8 cellular contexts compared by ENCODE assay signal in the genomic region with DNA sequence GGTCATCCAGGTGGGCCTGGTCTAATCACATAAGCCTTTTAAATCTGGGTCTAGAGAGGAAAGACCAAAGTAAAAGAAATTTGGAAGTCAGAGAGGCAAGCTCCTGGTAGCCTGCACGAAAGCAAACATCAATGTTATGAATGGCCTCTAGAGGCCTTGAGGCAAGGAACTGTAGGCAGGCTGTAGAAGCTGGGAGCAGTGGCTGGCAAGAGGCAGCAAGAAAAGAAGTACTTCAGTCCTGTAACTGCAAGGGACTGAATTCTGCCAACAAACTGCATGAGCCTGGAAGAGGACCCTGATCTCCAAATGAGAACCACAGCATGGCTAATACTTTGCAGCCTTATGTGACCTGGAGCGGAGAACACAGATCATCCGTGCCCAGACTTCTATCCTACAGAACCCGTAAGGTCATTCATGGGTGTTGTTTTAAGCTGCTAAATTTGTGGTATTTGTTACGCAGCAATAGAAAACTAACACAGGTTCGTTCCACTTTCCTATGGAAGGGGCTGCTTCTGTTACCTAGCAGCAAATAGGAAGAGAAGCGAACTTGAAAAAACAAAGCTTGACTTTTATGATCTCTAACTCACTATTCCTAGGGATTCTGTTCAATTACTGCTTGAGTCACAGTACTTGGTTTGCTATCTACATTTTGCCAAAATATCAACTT. TPM values are rescaled to one million over a fixed set of nuclear protein-coding genes. Genes with fewer than 3 reads are reported as not detected.
DNase-seq lines count a peak whose midpoint lies in the region; ATAC-seq and TF ChIP-seq lines count a peak whose summit lies in the region.

No MANE protein-coding gene starts in this region.

- peak overlapping the region; percentile 75 to 94 (median 86) for H3K4me3 ChIP-seq in BLaER1 treated with 17β-estradiol and CSF1 and Interleukin-3, amounts not matched to agents 10 nM and 100 nM
- H3K4me3 ChIP-seq in Karpas-422 (ENCODE audit: low read length): peak overlapping the region; percentile 73
- peak overlapping the region; percentile 63 to 99 (median 81) for H3K4me3 ChIP-seq in mammary epithelial cell (replicated peaks in 1 of 3; ENCODE audit: insufficient read depth in 1 of 3, low read depth in 2 of 3, low read length in 3 of 3)
- H3K4me3 ChIP-seq in muscle layer of duodenum (ENCODE audit: low read depth in 1 of 2, low read length in 2 of 2): peak overlapping the region; percentile 86 to 95

- dilution Hi-C loops in mammary epithelial cell (cut with HindIII; ENCODE audit: low sequenced_read_pairs): no loop called here

- no peaks in the 10 kb centered on the region for H3K27me3 ChIP-seq in BLaER1 treated with 17β-estradiol and CSF1 and Interleukin-3, amounts not matched to agents 10 nM and 100 nM
- H3K27me3 ChIP-seq in Karpas-422 (ENCODE audit: low read length) (no peaks in the 10 kb centered on the region), mammary epithelial cell (ENCODE audit: insufficient read depth, low read length) (no peaks in the 10 kb centered on the region), muscle layer of duodenum (ENCODE audit: low read depth, low read length) (no peaks in the 10 kb centered on the region)

- peaks cover 47 to 77% (median 55%) of the 10 kb centered on the region in 10 experiments for H3K4me1 ChIP-seq in BLaER1 treated with 17β-estradiol and CSF1 and Interleukin-3, amounts not matched to agents 10 nM and 100 nM
- H3K4me1 ChIP-seq in Karpas-422 (ENCODE audit: low read length) (peaks cover 43% of the 10 kb centered on the region), mammary epithelial cell (ENCODE audit: insufficient read depth, low read length) (peaks cover 12% of the 10 kb centered on the region), muscle layer of duodenum (ENCODE audit: control insufficient read depth in 1 of 2, insufficient read depth in 2 of 2, low read length in 2 of 2) (peaks cover 11 to 47% of the 10 kb centered on the region in 2 donors)

- CTCF ChIA-PET in mammary epithelial cell (lab: Charles Lee; ENCODE audit: low non-redundant PET): no interaction called here

- WGBS in mammary epithelial cell (ENCODE audit: low coverage, missing lambda C conversion rate): 67% methylated on average over 7 of the region's 7 CpGs

- no peaks in the 10 kb centered on the region for H3K9me3 ChIP-seq in BLaER1 treated with 17β-estradiol and CSF1 and Interleukin-3, amounts not matched to agents 10 nM and 100 nM (replicated peaks in 1 of 11)
- H3K9me3 ChIP-seq in Karpas-422 (ENCODE audit: low read length): no peaks in the 10 kb centered on the region
- no peaks in the 10 kb centered on the region for H3K9me3 ChIP-seq in mammary epithelial cell (replicated peaks; ENCODE audit: insufficient read depth, low read length)
- no peaks in the 10 kb centered on the region for H3K9me3 ChIP-seq in muscle layer of duodenum (ENCODE audit: control insufficient read depth in 1 of 2, low read length in 2 of 2)

- H3K9ac ChIP-seq in BLaER1 treated with 17β-estradiol and CSF1 and Interleukin-3, amounts not matched to agents 10 nM and 100 nM: peak overlapping the region; percentile 93 to 100 (median 99)
- H3K9ac ChIP-seq in Karpas-422 (ENCODE audit: low read length): peak overlapping the region; percentile 97
- peak overlapping the region; percentile 78 for H3K9ac ChIP-seq in mammary epithelial cell (ENCODE audit: insufficient read depth, low read length)

- no peak for ATAC-seq in HG03196 (IDR thresholded peaks at IDR 0.05; ENCODE audit: unreplicated experiment)
- no peak for ATAC-seq in GM21381 (IDR thresholded peaks at IDR 0.05; ENCODE audit: unreplicated experiment)

- DNase-seq in Karpas-422 (peak; percentile 60), mammary epithelial cell (no peak), ecto neural progenitor cell (ENCODE audit: low spot score) (no peak), DMS79 treated with DMSO at 0.1 percent for 48 hours (lab: John Stamatoyannopoulos, UW) (no peak)

- peaks cover 21 to 45% (median 40%) of the 10 kb centered on the region in 11 experiments; a peak in 21 of 22 replicates for H3K36me3 ChIP-seq in BLaER1 treated with 17β-estradiol and CSF1 and Interleukin-3, amounts not matched to agents 10 nM and 100 nM
- H3K36me3 ChIP-seq in Karpas-422 (ENCODE audit: insufficient read depth, low read length): peaks cover 23% of the 10 kb centered on the region; the same call in 1 of the 2 replicates
- peaks cover 6% of the 10 kb centered on the region for H3K36me3 ChIP-seq in mammary epithelial cell (ENCODE audit: insufficient read depth, low read length)
- peaks cover 0 to 3% of the 10 kb centered on the region in 2 donors for H3K36me3 ChIP-seq in muscle layer of duodenum (ENCODE audit: control insufficient read depth in 1 of 2, insufficient read depth in 2 of 2, low read length in 2 of 2)

- intact Hi-C loops in mammary epithelial cell (cut with micrococcal nuclease): loop anchor here (2.0 kb wide), 1 partner anchor 247 kb away; the partner anchor contains the start of gene KDM3A

- no peaks in the 10 kb centered on the region for H3K9me2 ChIP-seq in Karpas-422 (replicated peaks; ENCODE audit: insufficient read depth, low read length)

- in situ Hi-C loops in mammary epithelial cell (cut with MboI; ENCODE audit: low sequenced_read_pairs in 2 of 2): no loop called here

- H3K79me2 ChIP-seq in Karpas-422 (ENCODE audit: low read length) (peaks cover 78% of the 10 kb centered on the region), mammary epithelial cell (ENCODE audit: insufficient read depth, low read length) (peaks cover 64% of the 10 kb centered on the region)

- H4K20me1 ChIP-seq in BLaER1 treated with 17β-estradiol and CSF1 and Interleukin-3, amounts not matched to agents 10 nM and 100 nM: peaks cover 49 to 58% (median 56%) of the 10 kb centered on the region in 11 experiments; a peak in 21 of 22 replicates
- H4K20me1 ChIP-seq in Karpas-422 (ENCODE audit: insufficient read depth, low read depth, low read length) (peaks cover 42% of the 10 kb centered on the region), mammary epithelial cell (ENCODE audit: insufficient read depth, low read length) (peaks cover 3% of the 10 kb centered on the region)

- TF ChIP-seq CTCF in mammary epithelial cell (conservative IDR thresholded peaks at IDR 0.05 in 1 of 2, IDR thresholded peaks at IDR 0.05 in 1 of 2; ENCODE audit: extremely low read depth in 1 of 2, insufficient read depth in 1 of 2, low read depth in 1 of 2, low read length in 2 of 2): no peak

- BruUV-seq in mammary epithelial cell (replicated peaks; lab: Mats Ljungman, UMichigan): no TSS peak

- H2AFZ ChIP-seq in Karpas-422 (ENCODE audit: low read length): no peak overlapping the region
- no peak overlapping the region for H2AFZ ChIP-seq in mammary epithelial cell (ENCODE audit: low read depth, low read length)

- H3K4me2 ChIP-seq in BLaER1 treated with 17β-estradiol and CSF1 and Interleukin-3, amounts not matched to agents 10 nM and 100 nM: peak overlapping the region; percentile 74 to 99 (median 93)
- peak overlapping the region; percentile 97 for H3K4me2 ChIP-seq in Karpas-422 (ENCODE audit: low read depth, low read length, poor library complexity, severe bottlenecking)
- peak overlapping the region; percentile 76 for H3K4me2 ChIP-seq in mammary epithelial cell (ENCODE audit: insufficient read depth, low read depth, low read length)

- peak overlapping the region; percentile 6 to 100 (median 99); a peak in 21 of 22 replicates for H3K27ac ChIP-seq in BLaER1 treated with 17β-estradiol and CSF1 and Interleukin-3, amounts not matched to agents 10 nM and 100 nM
- H3K27ac ChIP-seq in Karpas-422 (ENCODE audit: low read length) (peak overlapping the region; percentile 92; the same call in 1 of the 2 replicates), mammary epithelial cell (ENCODE audit: insufficient read depth, low read depth, low read length) (peak overlapping the region; percentile 91), muscle layer of duodenum (ENCODE audit: low read length) (peak overlapping the region; percentile 96)

RNA-seq across cellular contexts. Expression of gene IMMT, which starts 1.2 kb away (rescaled TPM):
- total RNA-seq in Karpas-422 (2014; rRNA removed; shearing (Covaris generic); ENCODE audit: low replicate concordance): 75.6 and 115 TPM in 2 replicates
- 100 to 1,000 TPM in 1 of 2 donors, 10 to 100 TPM in 1; 78.9 to 102 TPM for total RNA-seq in mammary epithelial cell
- 53.3 TPM for polyA plus RNA-seq in mammary epithelial cell
- 85.4 TPM for polyA minus RNA-seq in mammary epithelial cell

RNA-seq across cellular contexts. Expression of gene MRPL35, which starts 5.2 kb away (rescaled TPM):
- 45.8 and 73.9 TPM in 2 replicates for total RNA-seq in Karpas-422 (2014; rRNA removed; shearing (Covaris generic); ENCODE audit: low replicate concordance)
- 10 to 100 TPM; 30.8 to 39.2 TPM for total RNA-seq in mammary epithelial cell
- 56.4 TPM for polyA plus RNA-seq in mammary epithelial cell
- 17.9 TPM for polyA minus RNA-seq in mammary epithelial cell
